8 cellular contexts compared by ENCODE assay signal in the genomic region with DNA sequence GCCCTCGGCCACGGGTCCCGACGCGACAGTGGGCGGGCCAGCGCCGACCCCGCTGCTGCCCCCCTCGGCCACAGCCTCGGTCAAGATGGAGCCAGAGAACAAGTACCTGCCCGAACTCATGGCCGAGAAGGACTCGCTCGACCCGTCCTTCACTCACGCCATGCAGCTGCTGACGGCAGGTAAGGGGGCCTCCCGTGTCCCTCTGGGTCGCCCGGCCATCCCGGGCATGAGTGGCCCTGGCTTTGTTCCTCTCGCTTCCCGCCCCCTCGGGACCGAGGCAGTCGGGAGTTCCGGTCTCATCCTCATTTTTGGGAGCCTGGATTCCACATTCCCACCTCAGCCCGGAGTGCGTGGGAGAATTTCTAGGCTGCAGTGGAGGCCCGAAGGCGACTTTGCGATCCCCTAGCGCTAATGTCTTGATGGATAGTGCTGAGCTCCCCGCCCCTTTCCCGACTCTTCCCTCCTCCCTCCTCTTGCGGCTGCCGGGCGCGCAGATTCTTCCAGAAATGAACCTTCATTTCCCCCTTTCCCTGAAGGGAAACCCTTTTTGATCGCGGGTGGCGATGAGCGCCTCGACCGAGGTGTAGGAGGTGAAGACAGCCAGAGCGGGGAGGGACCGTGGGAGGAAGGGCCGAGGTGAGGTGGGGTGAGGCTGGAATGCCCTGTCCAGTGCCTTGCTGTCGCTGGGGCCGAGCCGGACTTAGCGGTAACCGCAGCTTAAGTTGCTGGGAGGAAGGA. TPM values are rescaled to one million over a fixed set of nuclear protein-coding genes. Genes with fewer than 3 reads are reported as not detected.
DNase-seq lines count a peak whose midpoint lies in the region; ATAC-seq, FAIRE-seq and TF ChIP-seq lines count a peak whose summit lies in the region.

No MANE protein-coding gene starts in this region.

- no peak for ATAC-seq in CD4-positive, alpha-beta T cell (ENCODE audit: poor library complexity)
- peak; percentile 15 for ATAC-seq in GM19351 (IDR thresholded peaks at IDR 0.05; ENCODE audit: unreplicated experiment)
- ATAC-seq in HG03521 (IDR thresholded peaks at IDR 0.05; ENCODE audit: unreplicated experiment): peak; percentile 27
- peak; percentile 39 for ATAC-seq in GM12878
- ATAC-seq in sciatic nerve: peak; percentile 23

- H3K36me3 ChIP-seq in GM12878 (ENCODE audit: control insufficient read depth in 2 of 2, insufficient read depth in 2 of 2, low read length in 1 of 2): peaks cover 0 to 4% of the 10 kb centered on the region in 2 experiments; a peak in 2 of 4 replicates

- H3K4me3 ChIP-seq in GM12878: peak overlapping the region; percentile 99
- peak overlapping the region; percentile 99 for H3K4me3 ChIP-seq in iPS-11a (ENCODE audit: low read depth, low read length)

- peak overlapping the region; percentile 91 for H3K4me3 Mint-ChIP-seq in CD4-positive, alpha-beta T cell

- H3K9me3 Mint-ChIP-seq in CD4-positive, alpha-beta T cell: no peaks in the 10 kb centered on the region

- intact Hi-C loops in CD4-positive, alpha-beta T cell (cut with DNase I, micrococcal nuclease): loop anchor here (1.0 to 10.0 kb wide), 7 partner anchors 58 to 1170 kb away; a partner anchor contains a TSS
- intact Hi-C loops in GM12878 (cut with micrococcal nuclease; ENCODE audit: unreplicated experiment) (loop anchor here (5.0 kb wide), 1 partner anchor 77 kb away; a partner anchor contains a TSS), sciatic nerve (cut with DNase I) (no loop called here)

- H3K79me2 ChIP-seq in GM12878 (ENCODE audit: control insufficient read depth, insufficient read depth, low read length): peaks cover 58% of the 10 kb centered on the region

- FAIRE-seq in GM12878 (lab: Jason Lieb, UNC): no peak

- H3K4me1 ChIP-seq in GM12878 (ENCODE audit: control insufficient read depth, insufficient read depth, low read length): 0 out of 2 replicates have a peak, but pooled peaks cover 4% of the 10 kb centered on the region

- POLR2A ChIA-PET in CD4-positive, alpha-beta T cell (lab: Charles Lee): interaction anchor here (0.9 to 4.2 kb wide), 12 partner anchors 9 to 637 kb away, joined by 3 to 48 read pairs (median 7); a partner anchor contains a TSS
- POLR2A ChIA-PET in GM12878 (lab: Charles Lee): interaction anchor here (0.5 to 4.0 kb wide), 9 partner anchors 9 to 231 kb away, joined by 3 to 25 read pairs (median 7); a partner anchor contains a TSS

- H3K27me3 Mint-ChIP-seq in CD4-positive, alpha-beta T cell: no peaks in the 10 kb centered on the region

- peak in 9 of 10 experiments; percentile 1 to 39 (median 9) for DNase-seq in CD4-positive, alpha-beta T cell
- DNase-seq in SW480 (ENCODE audit: low spot score) (peak; percentile 49), GM12878 (ENCODE audit: low read depth, low spot score) (no peak), sciatic nerve (ENCODE audit: low spot score) (peak; percentile 75), SKM-1 treated with dmso at 0.1 percent for 144 hours (lab: John Stamatoyannopoulos, UW; ENCODE audit: unreplicated experiment) (no peak)

- H3K9ac ChIP-seq in GM12878 (ENCODE audit: control insufficient read depth, insufficient read depth, low read length): peak overlapping the region; percentile 99

- RAD21 ChIA-PET in GM12878 (lab: Charles Lee; ENCODE audit: unreplicated experiment): interaction anchor here (0.9 to 4.0 kb wide), 6 partner anchors 11 to 80 kb away, joined by 3 to 26 read pairs (median 6); a partner anchor contains a TSS

- H2AFZ ChIP-seq in GM12878 (ENCODE audit: control insufficient read depth, low read depth, low read length): peak overlapping the region; percentile 65

- TF ChIP-seq EP300 in GM12878 (IDR thresholded peaks at IDR 0.05; ENCODE audit: borderline replicate concordance in 1 of 2, control insufficient read depth in 1 of 2, low read depth in 2 of 2, low read length in 2 of 2): no peak

- TF ChIP-seq CTCF in CD4-positive, alpha-beta T cell (IDR thresholded peaks at IDR 0.05): no peak
- TF ChIP-seq CTCF in GM12878 (IDR thresholded peaks at IDR 0.05 in 2 of 3, conservative IDR thresholded peaks at IDR 0.05 in 1 of 3; ENCODE audit: control insufficient read depth in 2 of 3, extremely low read depth in 1 of 3, insufficient read depth in 1 of 3, low read depth in 3 of 3, low read length in 3 of 3): no peak

- BruUV-seq in GM12878 (replicated peaks; lab: Mats Ljungman, UMichigan): no TSS peak

- under 1% methylated on average over 54 of the region's 54 CpGs for WGBS in GM12878 (ENCODE audit: insufficient coverage, insufficient replicate concordance, low lambda C conversion rate, missing lambda C conversion rate)

- peak overlapping the region; percentile 77 for H3K4me2 ChIP-seq in GM12878 (ENCODE audit: control insufficient read depth, insufficient read depth)

- peaks cover 32% of the 10 kb centered on the region for H3K36me3 Mint-ChIP-seq in CD4-positive, alpha-beta T cell (ENCODE audit: low read depth)

- peak overlapping the region; percentile 98 for H3K27ac ChIP-seq in CD4-positive, alpha-beta T cell (ENCODE audit: low read depth, low read length)
- peak overlapping the region; percentile 94 for H3K27ac ChIP-seq in GM12878 (ENCODE audit: control insufficient read depth, insufficient read depth)

- H3K27me3 ChIP-seq in CD4-positive, alpha-beta T cell (ENCODE audit: control insufficient read depth, insufficient read depth, low read length): no peaks in the 10 kb centered on the region
- H3K27me3 ChIP-seq in GM12878 (replicated peaks in 1 of 2; ENCODE audit: control insufficient read depth in 2 of 2, insufficient read depth in 2 of 2, low read length in 1 of 2): no peaks in the 10 kb centered on the region

- peaks cover 36% of the 10 kb centered on the region for H3K4me1 Mint-ChIP-seq in CD4-positive, alpha-beta T cell (ENCODE audit: low read depth)

- TF ChIP-seq RAD21 in GM12878 (IDR thresholded peaks at IDR 0.05; ENCODE audit: insufficient read depth, low read depth, low read length): no peak

- SMC1A ChIA-PET in GM12878 (lab: Charles Lee; ENCODE audit: uncharacterized antibody, unreplicated experiment): interaction anchor here (1.0 to 1.5 kb wide), 5 partner anchors 8 to 93 kb away, joined by 3 to 5 read pairs (median 4); a partner anchor contains a TSS

- H3K27ac Mint-ChIP-seq in CD4-positive, alpha-beta T cell: peak overlapping the region; percentile 90

- CTCF ChIA-PET in CD4-positive, alpha-beta T cell (lab: Charles Lee): no interaction called here
- CTCF ChIA-PET in GM12878 (lab: Yijun Ruan, JAX): interaction anchor here (0.7 to 1.5 kb wide), 8 partner anchors 13 to 95 kb away, joined by 3 to 5 read pairs (median 4); a partner anchor contains a TSS

- in situ Hi-C loops in GM12878 (cut with MboI): no loop called here

- H4K20me1 ChIP-seq in GM12878 (ENCODE audit: control insufficient read depth, insufficient read depth): no peaks in the 10 kb centered on the region; the same call in 1 of the 2 replicates

- TF ChIP-seq POLR2A in GM12878 (IDR thresholded peaks at IDR 0.05; ENCODE audit: low read depth, low read length): no peak

- no peaks in the 10 kb centered on the region for H3K9me3 ChIP-seq in CD4-positive, alpha-beta T cell (ENCODE audit: control insufficient read depth, low read length)
- H3K9me3 ChIP-seq in GM12878 (replicated peaks; ENCODE audit: control insufficient read depth, insufficient read depth, low read length): no peaks in the 10 kb centered on the region

TF ChIP-seq in GM12878, 131 proteins besides CTCF, POLR2A, EP300 and RAD21 (continues in another document):
- TF ChIP-seq IKZF1 (conservative IDR thresholded peaks at IDR 0.05) (peak; percentile 14; the same call in 1 of the 2 replicates), RB1 (IDR thresholded peaks at IDR 0.05; ENCODE audit: borderline replicate concordance) (no peak), HDGF (IDR thresholded peaks at IDR 0.05) (no peak), ZNF217 (IDR thresholded peaks at IDR 0.05) (peak; percentile 11; the same call in 1 of the 2 replicates), TCF7 (IDR thresholded peaks at IDR 0.05; ENCODE audit: borderline replicate concordance) (no peak)

RNA-seq across cellular contexts. Expression of a gene that starts 0.7 kb away (rescaled TPM):
- 10 to 100 TPM; 91.6 to 94.2 TPM for total RNA-seq in CD4-positive, alpha-beta T cell
- 64.4 and 68.6 TPM in 2 replicates for total RNA-seq in GM12878 (2013; cell fraction: nucleolus; rRNA removed)
- 70.5 and 82.1 TPM in 2 replicates for total RNA-seq in GM12878 (2014; rRNA removed)
- total RNA-seq in GM12878 (2014; rRNA removed; fragmentation: Illumina TruSeq; extraction: Trizol): 94.4 and 96.7 TPM in 2 replicates
- 197 and 204 TPM in 2 replicates for total RNA-seq in GM12878 (2021)
- 86.5 TPM for polyA plus RNA-seq in GM12878 (2011; ENCODE audit: low read depth)
- 55.8 and 75.1 TPM in 2 replicates for polyA plus RNA-seq in GM12878 (2011; rRNA removed)
- 45.5 and 56.2 TPM in 2 replicates for polyA plus RNA-seq in GM12878 (2011; cell fraction: cytosol; rRNA removed)
- polyA plus RNA-seq in GM12878 (2011; cell fraction: nucleus; rRNA removed): 47.1 and 71.8 TPM in 2 replicates
- 125 and 131 TPM in 2 replicates for polyA plus RNA-seq in GM12878 (2012)
- polyA plus RNA-seq in GM12878 (2014; fragmentation: Illumina TruSeq; extraction: Trizol): 163 and 170 TPM in 2 replicates
- polyA plus RNA-seq in GM12878 (2014; fragmentation: Nextera tagmentation; extraction: Ambion mirVana): 10 to 100 TPM; 42.5 to 97.6 TPM
- 90.0 and 97.9 TPM in 2 replicates for polyA plus RNA-seq in GM12878 (2014; rRNA removed)
- polyA plus RNA-seq in GM12878 (2016; fragmentation: Nextera tagmentation; extraction: Ambion mirVana): 100 to 1,000 TPM; 142 to 157 TPM
- polyA minus RNA-seq in GM12878 (2011; rRNA and poly(A)+ RNA removed): 29.4 and 34.5 TPM in 2 replicates
- polyA minus RNA-seq in GM12878 (2011; cell fraction: cytosol; rRNA and poly(A)+ RNA removed): 36.6 and 38.2 TPM in 2 replicates
- 16.7 and 34.1 TPM in 2 replicates for polyA minus RNA-seq in GM12878 (2011; cell fraction: nucleus; rRNA and poly(A)+ RNA removed)
- 93.9 TPM for total RNA-seq in sciatic nerve

RNA-seq across cellular contexts. Expression of a gene that starts 58.4 kb away (rescaled TPM):
- total RNA-seq in CD4-positive, alpha-beta T cell: 1 to 10 TPM; 7.2 to 7.9 TPM
- 12.3 and 16.0 TPM in 2 replicates for total RNA-seq in GM12878 (2013; cell fraction: nucleolus; rRNA removed)
- 5.4 and 6.8 TPM in 2 replicates for total RNA-seq in GM12878 (2014; rRNA removed)
- total RNA-seq in GM12878 (2014; rRNA removed; fragmentation: Illumina TruSeq; extraction: Trizol): 6.0 and 6.3 TPM in 2 replicates
- 24.3 TPM in 2 replicates for total RNA-seq in GM12878 (2021)
- polyA plus RNA-seq in GM12878 (2011; ENCODE audit: low read depth): 9.7 TPM
- polyA plus RNA-seq in GM12878 (2011; rRNA removed): 4.4 and 14.3 TPM in 2 replicates
- 31.1 and 32.2 TPM in 2 replicates for polyA plus RNA-seq in GM12878 (2011; cell fraction: cytosol; rRNA removed)
- polyA plus RNA-seq in GM12878 (2011; cell fraction: nucleus; rRNA removed): 23.5 and 25.2 TPM in 2 replicates
- polyA plus RNA-seq in GM12878 (2012): 17.9 and 21.4 TPM in 2 replicates
- 5.7 and 11.7 TPM in 2 replicates for polyA plus RNA-seq in GM12878 (2014; fragmentation: Illumina TruSeq; extraction: Trizol)
- 1 to 10 TPM; 2.3 to 3.4 TPM for polyA plus RNA-seq in GM12878 (2014; fragmentation: Nextera tagmentation; extraction: Ambion mirVana)
- polyA plus RNA-seq in GM12878 (2014; rRNA removed): 13.0 and 18.9 TPM in 2 replicates
- 10 to 100 TPM; 25.1 to 27.2 TPM for polyA plus RNA-seq in GM12878 (2016; fragmentation: Nextera tagmentation; extraction: Ambion mirVana)
- 18.7 and 25.6 TPM in 2 replicates for polyA minus RNA-seq in GM12878 (2011; rRNA and poly(A)+ RNA removed)
- polyA minus RNA-seq in GM12878 (2011; cell fraction: cytosol; rRNA and poly(A)+ RNA removed): 8.3 and 13.0 TPM in 2 replicates
- 5.0 and 8.5 TPM in 2 replicates for polyA minus RNA-seq in GM12878 (2011; cell fraction: nucleus; rRNA and poly(A)+ RNA removed)
- total RNA-seq in sciatic nerve: 16.4 TPM

Comparison
In these comparisons a context has a peak if more than half of its experiments do, and no peak if none do; other contexts are left out.
1. DNase-seq: peak in CD4-positive, alpha-beta T cell (9 of 10), SW480 (single experiment) and sciatic nerve (single experiment); none in GM12878 (single experiment) and SKM-1 treated with dmso at 0.1 percent for 144 hours (single experiment).